10 cellular contexts compared by ENCODE assay signal in genomic region chr3:53844262-53845102, GRCh38. TPM values are rescaled to one million over a fixed set of nuclear protein-coding genes. Genes with fewer than 3 reads are reported as not detected.
DNase-seq lines count a peak whose midpoint lies in the region; ATAC-seq and TF ChIP-seq lines count a peak whose summit lies in the region.
"Had no signal": no experiment of that assay in that cellular context is flagged by ENCODE, and none has a peak within 500 bp of the region (broad histone marks: within the 10 kb centered on the region; RNA-seq: fewer than 3 reads in every experiment).

No MANE protein-coding gene starts in this region.

- H3K27me3 Mint-ChIP-seq in natural killer cell treated with Interleukin-12 subunit alpha and Interleukin-12 subunit beta and Interleukin-15 and Interleukin-18, amount 100 ng/mL, for 72 hours: peaks cover 27 to 32% of the 10 kb centered on the region in 2 donors
- peaks cover 42 to 50% of the 10 kb centered on the region in 2 donors for H3K27me3 Mint-ChIP-seq in natural killer cell (ENCODE audit: low read depth in 2 of 2)
- peaks cover 39 to 56% of the 10 kb centered on the region in 2 donors for H3K27me3 Mint-ChIP-seq in T-cell

- peaks cover 0 to 6% (median 2%) of the 10 kb centered on the region in 4 donors for H3K36me3 ChIP-seq in right lobe of liver
- H3K36me3 ChIP-seq in vagina: no peaks in the 10 kb centered on the region
- H3K36me3 ChIP-seq: BLaER1 had no signal

- H3K4me3 Mint-ChIP-seq in natural killer cell treated with Interleukin-12 subunit alpha and Interleukin-12 subunit beta and Interleukin-15 and Interleukin-18, amount 100 ng/mL, for 72 hours: peak overlapping the region; percentile 9
- H3K4me3 Mint-ChIP-seq in natural killer cell: no peak overlapping the region
- H3K4me3 Mint-ChIP-seq in T-cell: peak overlapping the region; percentile 55 to 68 (median 63)

- intact Hi-C loops in natural killer cell (cut with micrococcal nuclease) (no loop called here), right lobe of liver (cut with DNase I) (no loop called here), vagina (cut with DNase I) (no loop called here)

- peak in 1 of 2 donors; percentile 8 for ATAC-seq in natural killer cell treated with Interleukin-12 subunit alpha and Interleukin-12 subunit beta and Interleukin-15 and Interleukin-18, amount 100 ng/mL, for 72 hours
- ATAC-seq in natural killer cell (no peak), T-cell (replicated peaks in 1 of 4) (no peak), right lobe of liver (peak; percentile 1 to 6 (median 3)), GM19452 (IDR thresholded peaks at IDR 0.05; ENCODE audit: unreplicated experiment) (no peak), HG02852 (IDR thresholded peaks at IDR 0.05; ENCODE audit: unreplicated experiment) (no peak)

- WGBS in right lobe of liver (ENCODE audit: insufficient coverage, low coverage, low lambda C conversion rate, missing lambda C conversion rate): 21% methylated on average over 8 of the region's 9 CpGs

- H3K4me3 ChIP-seq in right lobe of liver (peak overlapping the region; percentile 64 to 76 (median 74)), vagina (no peak overlapping the region)
- H3K4me3 ChIP-seq: BLaER1 had no signal

- H3K4me1 Mint-ChIP-seq in natural killer cell treated with Interleukin-12 subunit alpha and Interleukin-12 subunit beta and Interleukin-15 and Interleukin-18, amount 100 ng/mL, for 72 hours (ENCODE audit: low read depth in 2 of 2): no peaks in the 10 kb centered on the region
- H3K4me1 Mint-ChIP-seq in natural killer cell: no peaks in the 10 kb centered on the region
- H3K4me1 Mint-ChIP-seq in T-cell: peaks cover 0 to 12% (median 7%) of the 10 kb centered on the region in 3 donors

- no peak overlapping the region for H3K27ac Mint-ChIP-seq in natural killer cell treated with Interleukin-12 subunit alpha and Interleukin-12 subunit beta and Interleukin-15 and Interleukin-18, amount 100 ng/mL, for 72 hours
- no peak overlapping the region for H3K27ac Mint-ChIP-seq in natural killer cell
- H3K27ac Mint-ChIP-seq in T-cell: peak overlapping the region in 1 of 2 donors; percentile 16

- TF ChIP-seq CTCF in natural killer cell (IDR thresholded peaks at IDR 0.05) (no peak), right lobe of liver (IDR thresholded peaks at IDR 0.05) (no peak), vagina (IDR thresholded peaks at IDR 0.05) (no peak)

- POLR2A ChIA-PET in T-cell (lab: Charles Lee): no interaction called here

- H3K4me1 ChIP-seq in right lobe of liver (peaks cover 0 to 31% (median 13%) of the 10 kb centered on the region in 4 donors), vagina (peaks cover 18% of the 10 kb centered on the region)

- H3K27ac ChIP-seq in right lobe of liver (peak overlapping the region; percentile 97 to 100 (median 99)), vagina (peak overlapping the region; percentile 2)
- H3K27ac ChIP-seq: BLaER1 had no signal

- TF ChIP-seq POLR2A in right lobe of liver (IDR thresholded peaks at IDR 0.05) (no peak), vagina (IDR thresholded peaks at IDR 0.05) (no peak)

- H3K9me3 Mint-ChIP-seq in natural killer cell treated with Interleukin-12 subunit alpha and Interleukin-12 subunit beta and Interleukin-15 and Interleukin-18, amount 100 ng/mL, for 72 hours: no peaks in the 10 kb centered on the region
- H3K9me3 Mint-ChIP-seq in natural killer cell (no peaks in the 10 kb centered on the region), T-cell (no peaks in the 10 kb centered on the region)

- no peaks in the 10 kb centered on the region for H3K27me3 ChIP-seq in right lobe of liver
- no peaks in the 10 kb centered on the region for H3K27me3 ChIP-seq in vagina

- DNase-seq in natural killer cell treated with Interleukin-12 subunit alpha and Interleukin-12 subunit beta and Interleukin-15 and Interleukin-18, amount 100 ng/mL, for 72 hours (ENCODE audit: low spot score): no peak
- no peak for DNase-seq in natural killer cell
- no peak for DNase-seq in T-cell
- DNase-seq in right lobe of liver: peak in 1 of 3 donors; percentile 63
- no peak for DNase-seq in vagina (ENCODE audit: extremely low spot score in 2 of 2)
- DNase-seq in ecto neural progenitor cell (ENCODE audit: low spot score): no peak
- DNase-seq: NCI-H2029 treated with DMSO at 0.1 percent for 48 hours had no signal

- H3K9me3 ChIP-seq in right lobe of liver: no peaks in the 10 kb centered on the region
- H3K9me3 ChIP-seq in vagina: no peaks in the 10 kb centered on the region

- H3K36me3 Mint-ChIP-seq in natural killer cell treated with Interleukin-12 subunit alpha and Interleukin-12 subunit beta and Interleukin-15 and Interleukin-18, amount 100 ng/mL, for 72 hours: no peaks in the 10 kb centered on the region
- H3K36me3 Mint-ChIP-seq in natural killer cell (no peaks in the 10 kb centered on the region), T-cell (no peaks in the 10 kb centered on the region)

- CTCF ChIA-PET in T-cell (lab: Charles Lee): no interaction called here

RNA-seq across cellular contexts. Expression of gene CHDH, which starts 1.7 kb away (rescaled TPM):
- under 1 TPM; 0.29 to 0.39 TPM for total RNA-seq in natural killer cell treated with Interleukin-12 subunit alpha and Interleukin-12 subunit beta and Interleukin-15 and Interleukin-18, amount 100 ng/mL, for 72 hours
- total RNA-seq in natural killer cell (1 to 10 TPM in 1 of 3 donors, under 1 TPM in 2; 0.02 to 1.6 (median 0.09) TPM), T-cell (1 to 10 TPM in 2 of 5 donors, under 1 TPM in 3; 0.18 to 2.3 (median 0.72) TPM), right lobe of liver (10 to 100 TPM; 25.0 to 49.1 (median 39.4) TPM), vagina (1.7 TPM)

RNA-seq across cellular contexts. Expression of gene IL17RB, which starts 1.9 kb away (rescaled TPM):
- total RNA-seq in natural killer cell treated with Interleukin-12 subunit alpha and Interleukin-12 subunit beta and Interleukin-15 and Interleukin-18, amount 100 ng/mL, for 72 hours: 1 to 10 TPM; 1.2 to 2.7 TPM
- total RNA-seq in natural killer cell: under 1 TPM in 1 of 3 donors, not detected in 2; 0.25 TPM
- 1 to 10 TPM in 3 of 5 donors, under 1 TPM in 1, not detected in 1; 0.56 to 4.1 (median 1.8) TPM for total RNA-seq in T-cell
- 10 to 100 TPM; 19.8 to 30.2 (median 27.3) TPM for total RNA-seq in right lobe of liver
- not detected for total RNA-seq in vagina

RNA-seq across cellular contexts. Expression of gene ACTR8, which starts 37.5 kb away (rescaled TPM):
- total RNA-seq in natural killer cell treated with Interleukin-12 subunit alpha and Interleukin-12 subunit beta and Interleukin-15 and Interleukin-18, amount 100 ng/mL, for 72 hours: 10 to 100 TPM; 41.0 to 43.3 TPM
- 10 to 100 TPM; 32.5 to 54.2 (median 41.5) TPM for total RNA-seq in natural killer cell
- 10 to 100 TPM; 23.0 to 47.3 (median 35.2) TPM for total RNA-seq in T-cell
- 10 to 100 TPM in 2 of 6 experiments, 1 to 10 TPM in 4; 6.7 to 12.0 (median 9.6) TPM for total RNA-seq in right lobe of liver
- 18.4 TPM for total RNA-seq in vagina

RNA-seq across cellular contexts. Expression of gene SELENOK, which starts 47.2 kb away (rescaled TPM):
- total RNA-seq in natural killer cell treated with Interleukin-12 subunit alpha and Interleukin-12 subunit beta and Interleukin-15 and Interleukin-18, amount 100 ng/mL, for 72 hours: 10 to 100 TPM; 37.2 to 72.9 TPM
- 100 to 1,000 TPM in 1 of 3 donors, 10 to 100 TPM in 2; 79.2 to 116 (median 95.4) TPM for total RNA-seq in natural killer cell
- 10 to 100 TPM; 32.8 to 91.8 (median 44.4) TPM for total RNA-seq in T-cell
- total RNA-seq in right lobe of liver: 10 to 100 TPM; 23.0 to 34.7 (median 29.3) TPM
- 55.0 TPM for total RNA-seq in vagina

Comparison
In these comparisons a context has a peak if more than half of its experiments do, and no peak if none do; other contexts are left out.
1. ATAC-seq: peak in right lobe of liver (4 of 4); none in natural killer cell (0 of 3), T-cell (0 of 4), GM19452 (single experiment) and HG02852 (single experiment).
2. H3K4me3 ChIP-seq: peak in right lobe of liver (3 of 3); none in vagina (0 of 2).
3. RNA of gene IL17RB, which starts 1.9 kb away (total RNA-seq): 19.8 to 30.2 TPM in right lobe of liver; 1.2 to 2.7 TPM in natural killer cell treated with Interleukin-12 subunit alpha and Interleukin-12 subunit beta and Interleukin-15 and Interleukin-18, amount 100 ng/mL, for 72 hours, 0.56 to 4.1 TPM in T-cell, 0.25 TPM in natural killer cell and not detected in vagina (single experiment); every median in the first group is over 4 times any median in the second.